Comparison of ENCODE assay signal across 34 cellular contexts in the genomic region with DNA sequence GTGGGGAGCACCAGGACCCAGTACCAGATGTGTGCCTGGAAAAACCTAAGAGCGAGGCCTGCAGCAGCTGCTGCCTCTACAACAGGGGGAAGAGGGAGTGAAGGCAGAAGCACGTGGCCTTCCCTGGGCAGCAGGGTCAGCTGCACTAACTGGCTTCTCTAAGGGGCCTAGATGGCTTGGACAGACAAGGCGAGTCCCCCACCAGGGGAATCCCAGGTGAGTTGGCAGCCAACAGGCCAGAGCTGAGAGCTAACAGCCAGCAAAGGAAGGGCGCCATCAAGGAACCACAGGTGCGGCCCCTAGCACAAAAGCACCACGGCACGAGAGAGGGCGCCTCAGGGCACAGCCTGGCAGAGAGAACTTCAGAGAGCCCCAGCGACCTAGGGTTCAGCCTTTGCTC. TPM values are rescaled to one million over a fixed set of nuclear protein-coding genes. Genes with fewer than 3 reads are reported as not detected.
"Had no signal": no experiment of that assay in that cellular context is flagged by ENCODE, and none has a peak within 500 bp of the region (broad histone marks: within the 10 kb centered on the region; RNA-seq: fewer than 3 reads in every experiment).

No MANE protein-coding gene starts in this region.

- H3K27ac Mint-ChIP-seq: activated CD4-positive, alpha-beta memory T cell treated with anti-CD3 and anti-CD28 coated beads for 36 hours; activated CD4-positive, alpha-beta T cell treated with anti-CD3 and anti-CD28 coated beads, Interleukin-2, amount 10 ng/mL, durations not matched to agents 24 days and 14 days; activated naive CD4-positive, alpha-beta T cell treated with anti-CD3 and anti-CD28 coated beads, Interleukin-2, amount 50 U/mL, for 24 hours; activated T-cell treated with anti-CD3 and anti-CD28 coated beads, Interleukin-2, amount 50 U/mL, for 24 hours; mesothelial cell of epicardium; naive B cell; stimulated activated naive B cell treated with anti-CD40 and anti-IgM and Interleukin-4, amounts not matched to agents 10 μg/mL and 1 μg/mL and 100 μg/mL, for 72 hours; T-helper 17 cell had no signal

- H3K4me3 Mint-ChIP-seq: activated CD4-positive, alpha-beta memory T cell treated with anti-CD3 and anti-CD28 coated beads for 36 hours; activated CD4-positive, alpha-beta T cell treated with anti-CD3 and anti-CD28 coated beads, Interleukin-2, amount 10 ng/mL, durations not matched to agents 24 days and 14 days; activated naive CD4-positive, alpha-beta T cell treated with anti-CD3 and anti-CD28 coated beads, Interleukin-2, amount 50 U/mL, for 24 hours; activated T-cell treated with anti-CD3 and anti-CD28 coated beads, Interleukin-2, amount 50 U/mL, for 24 hours; mesothelial cell of epicardium; stimulated activated naive B cell treated with anti-CD40 and anti-IgM and Interleukin-4, amounts not matched to agents 10 μg/mL and 1 μg/mL and 100 μg/mL, for 72 hours; T-helper 17 cell had no signal

- H3K36me3 ChIP-seq: colonic mucosa, esophagus squamous epithelium, right atrium auricular region, uterus, WERI-Rb-1 had no signal

- H3K27me3 ChIP-seq: colonic mucosa, hepatocyte, right atrium auricular region, testis, uterus had no signal

- H3K36me3 Mint-ChIP-seq: activated CD4-positive, alpha-beta memory T cell treated with anti-CD3 and anti-CD28 coated beads for 36 hours; activated naive CD4-positive, alpha-beta T cell treated with anti-CD3 and anti-CD28 coated beads, Interleukin-2, amount 50 U/mL, for 24 hours; mesothelial cell of epicardium; naive B cell; stimulated activated naive B cell treated with anti-CD40 and anti-IgM and Interleukin-4, amounts not matched to agents 10 μg/mL and 1 μg/mL and 100 μg/mL, for 72 hours had no signal

- DNase-seq: activated CD4-positive, alpha-beta memory T cell treated with anti-CD3 and anti-CD28 coated beads for 36 hours; activated CD4-positive, alpha-beta T cell treated with anti-CD3 and anti-CD28 coated beads, Interleukin-2, amount 10 ng/mL, durations not matched to agents 24 days and 14 days; activated CD4-positive, CD25-positive, alpha-beta regulatory T cell treated with anti-CD3 and anti-CD28 coated beads, Interleukin-2, amount 50 U/mL, for 72 hours; activated CD8-positive, alpha-beta memory T cell treated with anti-CD3 and anti-CD28 coated beads, Interleukin-2, amount 50 U/mL, for 4 hours; activated T-cell treated with anti-CD3 and anti-CD28 coated beads, Interleukin-2, amount 50 U/mL, for 24 hours; anterior cingulate cortex; colonic mucosa; effector CD8-positive, alpha-beta T cell; esophagus squamous epithelium; foreskin melanocyte; islet precursor cell; left cardiac atrium; naive B cell; occipital lobe; stimulated activated CD4-positive, alpha-beta T cell treated with anti-CD3 and anti-CD28 coated beads, Interleukin-15, amount 100 ng/mL, for 24 hours; stimulated activated CD4-positive, alpha-beta T cell treated with anti-CD3 and anti-CD28 coated beads, Interleukin-2, amount 100 ng/mL, for 24 hours; stimulated activated naive B cell treated with anti-CD40 and anti-IgM and Interleukin-4, amounts not matched to agents 10 μg/mL and 1 μg/mL and 100 μg/mL, for 72 hours; T-helper 17 cell; T1000; testis; trophoblast cell; uterus; WERI-Rb-1 had no signal

- H3K9me3 ChIP-seq: colonic mucosa, esophagus squamous epithelium, right atrium auricular region, testis, uterus had no signal

- H3K9me3 Mint-ChIP-seq: activated CD4-positive, alpha-beta memory T cell treated with anti-CD3 and anti-CD28 coated beads for 36 hours; activated CD4-positive, alpha-beta T cell treated with anti-CD3 and anti-CD28 coated beads, Interleukin-2, amount 10 ng/mL, durations not matched to agents 24 days and 14 days; activated naive CD4-positive, alpha-beta T cell treated with anti-CD3 and anti-CD28 coated beads, Interleukin-2, amount 50 U/mL, for 24 hours; activated T-cell treated with anti-CD3 and anti-CD28 coated beads, Interleukin-2, amount 50 U/mL, for 24 hours; mesothelial cell of epicardium; naive B cell; stimulated activated naive B cell treated with anti-CD40 and anti-IgM and Interleukin-4, amounts not matched to agents 10 μg/mL and 1 μg/mL and 100 μg/mL, for 72 hours had no signal

- H3K4me3 ChIP-seq: colonic mucosa, esophagus squamous epithelium, hepatocyte, right atrium auricular region, smooth muscle cell, testis, uterus had no signal

- H3K4me1 ChIP-seq: colonic mucosa, esophagus squamous epithelium, parathyroid adenoma, right atrium auricular region, testis, uterus had no signal

- H3K27ac ChIP-seq: colonic mucosa, epithelial cell of prostate, esophagus squamous epithelium, hepatocyte, parathyroid adenoma, right atrium auricular region, testis, uterus, WERI-Rb-1 had no signal

- H3K4me1 Mint-ChIP-seq: mesothelial cell of epicardium; naive B cell; stimulated activated naive B cell treated with anti-CD40 and anti-IgM and Interleukin-4, amounts not matched to agents 10 μg/mL and 1 μg/mL and 100 μg/mL, for 72 hours had no signal

- ATAC-seq: left cardiac atrium; stimulated activated naive B cell treated with anti-CD40 and anti-IgM and Interleukin-4, amounts not matched to agents 10 μg/mL and 1 μg/mL and 100 μg/mL, for 72 hours; T-helper 17 cell had no signal

RNA-seq across cellular contexts. Expression of gene MAL, which starts 19.8 kb away (rescaled TPM):
- total RNA-seq: dermis microvascular lymphatic vessel endothelial cell, liver, mesothelial cell of epicardium, occipital lobe, pulmonary artery endothelial cell, smooth muscle cell had no signal
- polyA plus RNA-seq: hepatocyte, neural cell, smooth muscle cell had no signal
